Comparison of ENCODE assay signal across 21 cellular contexts in the genomic region with DNA sequence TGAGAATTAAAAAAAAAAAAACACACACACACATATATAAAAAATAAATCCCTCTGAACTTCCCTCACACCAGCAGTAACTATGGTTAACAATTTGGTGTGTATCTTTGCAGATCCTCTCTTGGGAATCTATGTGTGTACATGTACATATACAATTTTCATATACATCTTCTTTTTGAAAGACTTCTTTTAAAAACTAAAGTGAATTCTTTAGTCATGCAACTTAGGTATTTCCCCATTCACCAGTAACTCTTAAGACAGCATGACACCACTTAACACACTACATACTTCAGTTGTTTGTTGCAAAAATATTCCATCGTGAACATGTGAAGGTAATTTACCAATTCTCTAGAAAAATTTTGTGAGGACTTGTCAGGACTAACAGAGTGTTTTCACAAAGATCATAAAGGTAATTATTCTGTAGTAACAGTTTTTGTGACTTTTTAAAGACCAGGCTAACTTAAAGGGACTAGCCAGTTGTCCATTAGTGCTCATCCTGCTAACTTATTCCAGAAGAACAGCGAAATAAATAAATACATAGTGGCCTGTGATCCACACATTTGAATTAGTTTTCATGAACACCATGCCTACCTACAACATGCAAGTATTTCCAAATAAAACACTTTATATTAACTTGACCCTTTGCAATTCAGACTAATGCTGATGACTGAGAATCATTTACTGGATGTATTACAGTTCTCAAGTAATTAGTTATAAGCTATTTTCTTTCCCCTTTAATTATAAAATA. TPM values are rescaled to one million over a fixed set of nuclear protein-coding genes. Genes with fewer than 3 reads are reported as not detected.
DNase-seq lines count a peak whose midpoint lies in the region; ATAC-seq and TF ChIP-seq lines count a peak whose summit lies in the region.
"Had no signal": no experiment of that assay in that cellular context is flagged by ENCODE, and none has a peak within 500 bp of the region (broad histone marks: within the 10 kb centered on the region; RNA-seq: fewer than 3 reads in every experiment).

No MANE protein-coding gene starts in this region.

- no peak overlapping the region for H3K4me3 ChIP-seq in left lung
- H3K4me3 ChIP-seq: adrenal gland, cardiac muscle cell, prostate gland, skin epidermis had no signal

- H3K4me1 ChIP-seq in left lung = peaks cover 17 to 63% of the 10 kb centered on the region in 2 donors

- peaks cover 0 to 100% of the 10 kb centered on the region in 2 donors for H3K36me3 ChIP-seq in left lung

- peaks cover 20% of the 10 kb centered on the region for H3K36me3 Mint-ChIP-seq in activated naive CD4-positive, alpha-beta T cell treated with anti-CD3 and anti-CD28 coated beads, Interleukin-2, amount 50 U/mL, for 24 hours
- peaks cover 49% of the 10 kb centered on the region for H3K36me3 Mint-ChIP-seq in activated naive CD4-positive, alpha-beta T cell treated with anti-CD3 and anti-CD28 coated beads, Interleukin-2, amount 10 ng/mL, durations not matched to agents 7 days and 5 days
- H3K36me3 Mint-ChIP-seq in activated T-helper 17 cell treated with anti-CD3 and anti-CD28 coated beads, Interleukin-2, amount 50 U/mL, for 72 hours (ENCODE audit: low read depth) = peaks cover 100% of the 10 kb centered on the region

- no peaks in the 10 kb centered on the region for H3K9me3 Mint-ChIP-seq in activated naive CD4-positive, alpha-beta T cell treated with anti-CD3 and anti-CD28 coated beads, Interleukin-2, amount 50 U/mL, for 24 hours
- no peaks in the 10 kb centered on the region for H3K9me3 Mint-ChIP-seq in activated naive CD4-positive, alpha-beta T cell treated with anti-CD3 and anti-CD28 coated beads, Interleukin-2, amount 10 ng/mL, durations not matched to agents 7 days and 5 days
- no peaks in the 10 kb centered on the region for H3K9me3 Mint-ChIP-seq in activated T-helper 17 cell treated with anti-CD3 and anti-CD28 coated beads, Interleukin-2, amount 50 U/mL, for 72 hours
- H3K9me3 Mint-ChIP-seq: activated CD4-positive, alpha-beta T cell treated with anti-CD3 and anti-CD28 coated beads, Interleukin-2, amount 10 ng/mL, durations not matched to agents 7 days and 5 days; memory B cell; nephron progenitor cell had no signal

- no peaks in the 10 kb centered on the region for H3K27me3 ChIP-seq in left lung
- H3K27me3 ChIP-seq: adrenal gland, cardiac muscle cell had no signal

- H3K4me3 Mint-ChIP-seq in activated naive CD4-positive, alpha-beta T cell treated with anti-CD3 and anti-CD28 coated beads, Interleukin-2, amount 50 U/mL, for 24 hours = peak overlapping the region; percentile 50
- no peak overlapping the region for H3K4me3 Mint-ChIP-seq in activated naive CD4-positive, alpha-beta T cell treated with anti-CD3 and anti-CD28 coated beads, Interleukin-2, amount 10 ng/mL, durations not matched to agents 7 days and 5 days
- peak overlapping the region; percentile 12 for H3K4me3 Mint-ChIP-seq in activated T-helper 17 cell treated with anti-CD3 and anti-CD28 coated beads, Interleukin-2, amount 50 U/mL, for 72 hours
- H3K4me3 Mint-ChIP-seq: activated CD4-positive, alpha-beta T cell treated with anti-CD3 and anti-CD28 coated beads, Interleukin-2, amount 10 ng/mL, durations not matched to agents 7 days and 5 days; memory B cell; nephron progenitor cell had no signal

- no peak overlapping the region for H3K27ac ChIP-seq in left lung
- H3K27ac ChIP-seq: adrenal gland, cardiac muscle cell, prostate gland, skin epidermis had no signal

- TF ChIP-seq CTCF in left lung (IDR thresholded peaks at IDR 0.05) = no peak

- peaks cover 62% of the 10 kb centered on the region for H3K4me1 Mint-ChIP-seq in activated naive CD4-positive, alpha-beta T cell treated with anti-CD3 and anti-CD28 coated beads, Interleukin-2, amount 50 U/mL, for 24 hours
- peaks cover 39% of the 10 kb centered on the region for H3K4me1 Mint-ChIP-seq in activated naive CD4-positive, alpha-beta T cell treated with anti-CD3 and anti-CD28 coated beads, Interleukin-2, amount 10 ng/mL, durations not matched to agents 7 days and 5 days
- peaks cover 25% of the 10 kb centered on the region for H3K4me1 Mint-ChIP-seq in activated T-helper 17 cell treated with anti-CD3 and anti-CD28 coated beads, Interleukin-2, amount 50 U/mL, for 72 hours

- intact Hi-C loops in left lung (cut with DNase I) = no loop called here

- H3K9me3 ChIP-seq in left lung = no peaks in the 10 kb centered on the region
- H3K9me3 ChIP-seq: adrenal gland, prostate gland had no signal

- peak; percentile 40 for ATAC-seq in activated T-helper 17 cell treated with anti-CD3 and anti-CD28 coated beads, Interleukin-2, amount 50 U/mL, for 72 hours (replicated peaks)
- peak; percentile 29 for ATAC-seq in left lung
- ATAC-seq: Panc1 had no signal

- CTCF ChIA-PET in activated naive CD4-positive, alpha-beta T cell treated with anti-CD3 and anti-CD28 coated beads, Interleukin-2, amount 10 ng/mL, durations not matched to agents 7 days and 5 days (lab: Charles Lee) = interaction anchor here (1.4 to 1.8 kb wide), 2 partner anchors 10 to 218 kb away, joined by 3 to 10 read pairs; no protein-coding TSS in a partner anchor

- no peak for DNase-seq in activated naive CD4-positive, alpha-beta T cell treated with anti-CD3 and anti-CD28 coated beads, Interleukin-2, amount 10 ng/mL, durations not matched to agents 7 days and 5 days
- DNase-seq in left lung (no peak), NCI-H345 (lab: John Stamatoyannopoulos, UW) (no peak), GM03348 (ENCODE audit: low spot score) (no peak), T1000 (lab: John Stamatoyannopoulos, UW) (no peak)
- no peak for DNase-seq in activated CD8-positive, alpha-beta memory T cell treated with anti-CD3 and anti-CD28 coated beads for 24 hours
- DNase-seq: activated CD4-positive, alpha-beta T cell treated with anti-CD3 and anti-CD28 coated beads, Interleukin-2, amount 10 ng/mL, durations not matched to agents 7 days and 5 days; adrenal gland; DND-41; MM.1S; NCI-H146; NCI-H2171; nephron progenitor cell; stimulated activated CD4-positive, alpha-beta T cell treated with anti-CD3 and anti-CD28 coated beads, Interleukin-4, amount 100 ng/mL, for 1 hour had no signal

- no peaks in the 10 kb centered on the region for H3K27me3 Mint-ChIP-seq in activated naive CD4-positive, alpha-beta T cell treated with anti-CD3 and anti-CD28 coated beads, Interleukin-2, amount 50 U/mL, for 24 hours
- no peaks in the 10 kb centered on the region for H3K27me3 Mint-ChIP-seq in activated naive CD4-positive, alpha-beta T cell treated with anti-CD3 and anti-CD28 coated beads, Interleukin-2, amount 10 ng/mL, durations not matched to agents 7 days and 5 days
- H3K27me3 Mint-ChIP-seq in activated T-helper 17 cell treated with anti-CD3 and anti-CD28 coated beads, Interleukin-2, amount 50 U/mL, for 72 hours = no peaks in the 10 kb centered on the region
- H3K27me3 Mint-ChIP-seq: activated CD4-positive, alpha-beta T cell treated with anti-CD3 and anti-CD28 coated beads, Interleukin-2, amount 10 ng/mL, durations not matched to agents 7 days and 5 days; memory B cell had no signal

- no peak overlapping the region for H3K27ac Mint-ChIP-seq in activated naive CD4-positive, alpha-beta T cell treated with anti-CD3 and anti-CD28 coated beads, Interleukin-2, amount 50 U/mL, for 24 hours
- no peak overlapping the region for H3K27ac Mint-ChIP-seq in activated naive CD4-positive, alpha-beta T cell treated with anti-CD3 and anti-CD28 coated beads, Interleukin-2, amount 10 ng/mL, durations not matched to agents 7 days and 5 days
- H3K27ac Mint-ChIP-seq in activated T-helper 17 cell treated with anti-CD3 and anti-CD28 coated beads, Interleukin-2, amount 50 U/mL, for 72 hours = no peak overlapping the region
- H3K27ac Mint-ChIP-seq: activated CD4-positive, alpha-beta T cell treated with anti-CD3 and anti-CD28 coated beads, Interleukin-2, amount 10 ng/mL, durations not matched to agents 7 days and 5 days; memory B cell; nephron progenitor cell had no signal

RNA-seq across cellular contexts. Expression of a gene that starts 12.1 kb away (rescaled TPM):
- total RNA-seq in activated T-helper 17 cell treated with anti-CD3 and anti-CD28 coated beads, Interleukin-2, amount 50 U/mL, for 72 hours = 100 to 1,000 TPM; 295 to 359 TPM
- 100 to 1,000 TPM; 242 to 270 TPM for total RNA-seq in left lung

RNA-seq across cellular contexts. Expression of a gene that starts 30.8 kb away (rescaled TPM):
- 100 to 1,000 TPM in 1 of 2 donors, 10 to 100 TPM in 1; 93.0 to 134 TPM for total RNA-seq in activated T-helper 17 cell treated with anti-CD3 and anti-CD28 coated beads, Interleukin-2, amount 50 U/mL, for 72 hours
- total RNA-seq in left lung = 100 to 1,000 TPM; 107 to 126 TPM

RNA-seq across cellular contexts. Expression of a gene that starts 30.9 kb away (rescaled TPM):
- 10 to 100 TPM; 41.1 to 49.2 TPM for total RNA-seq in activated T-helper 17 cell treated with anti-CD3 and anti-CD28 coated beads, Interleukin-2, amount 50 U/mL, for 72 hours
- 10 to 100 TPM; 25.5 to 32.5 TPM for total RNA-seq in left lung

RNA-seq across cellular contexts. Expression of a gene that starts 41.8 kb away (rescaled TPM):
- 10 to 100 TPM; 70.3 to 73.0 TPM for total RNA-seq in activated T-helper 17 cell treated with anti-CD3 and anti-CD28 coated beads, Interleukin-2, amount 50 U/mL, for 72 hours
- total RNA-seq in left lung = 10 to 100 TPM; 31.1 to 41.2 TPM
